In genomic region chr5:99955962-99956361, GRCh38 we compare ENCODE assay signal across 18 cellular contexts.
"Had no signal": no experiment of that assay in that cellular context is flagged by ENCODE, and none has a peak within 500 bp of the region (broad histone marks: within the 10 kb centered on the region; RNA-seq: fewer than 3 reads in every experiment).

No MANE protein-coding gene starts in this region.

- H3K4me3 Mint-ChIP-seq: endodermal cell; naive thymus-derived CD4-positive, alpha-beta T cell had no signal

- H3K4me1 Mint-ChIP-seq: endodermal cell; naive thymus-derived CD4-positive, alpha-beta T cell had no signal

- DNase-seq: cerebellar nuclear complex; colonic mucosa; dermis blood vessel endothelial cell; endodermal cell; erythroblast; foreskin keratinocyte; head of caudate nucleus; hippocampal formation; kidney glomerular epithelial cell; mammary epithelial cell; naive thymus-derived CD4-positive, alpha-beta T cell; stimulated activated CD4-positive, alpha-beta T cell treated with anti-CD3 and anti-CD28 coated beads, Interleukin-2, amount 100 ng/mL, for 24 hours; stimulated activated CD4-positive, alpha-beta T cell treated with anti-CD3 and anti-CD28 coated beads, Interleukin-4, amount 100 ng/mL, for 4 hours; stimulated activated naive CD4-positive, alpha-beta T cell treated with Interleukin-2 at 50 U/mL for 16 hours; tibial artery had no signal

- H3K27me3 Mint-ChIP-seq: naive thymus-derived CD4-positive, alpha-beta T cell; progenitor cell of endocrine pancreas had no signal

- H3K27ac Mint-ChIP-seq: endodermal cell; naive thymus-derived CD4-positive, alpha-beta T cell; progenitor cell of endocrine pancreas had no signal

- ATAC-seq: foreskin keratinocyte; left lobe of liver; naive thymus-derived CD4-positive, alpha-beta T cell; right cardiac atrium had no signal

- H3K9me3 Mint-ChIP-seq: endodermal cell had no signal
